ENCODE assay signal across 8 cellular contexts in genomic region chr21:34974162-34974981, GRCh38.
DNase-seq lines count a peak whose midpoint lies in the region; ATAC-seq, FAIRE-seq and TF ChIP-seq lines count a peak whose summit lies in the region.

No MANE protein-coding gene starts in this region.

- H3K27ac ChIP-seq in colonic mucosa (peak overlapping the region; percentile 8), WERI-Rb-1 (no peak overlapping the region), body of pancreas (no peak overlapping the region)

- no peaks in the 10 kb centered on the region for H3K9me3 ChIP-seq in colonic mucosa
- H3K9me3 ChIP-seq in WERI-Rb-1 (ENCODE audit: severe bottlenecking), result no peaks in the 10 kb centered on the region
- H3K9me3 ChIP-seq in body of pancreas, result no peaks in the 10 kb centered on the region

- intact Hi-C loops in colonic mucosa (cut with DNase I), result no loop called here
- intact Hi-C loops in body of pancreas (cut with DNase I), result no loop called here

- H3K36me3 ChIP-seq in colonic mucosa (no peaks in the 10 kb centered on the region), WERI-Rb-1 (no peaks in the 10 kb centered on the region), body of pancreas (replicated peaks in 1 of 2; ENCODE audit: insufficient read depth in 1 of 2, low read depth in 2 of 2) (no peaks in the 10 kb centered on the region)

- WGBS in body of pancreas, 2 donors, result 71 to 73% methylated on average over 11 of the region's 11 CpGs

- H3K27me3 ChIP-seq in colonic mucosa (no peaks in the 10 kb centered on the region), WERI-Rb-1 (ENCODE audit: insufficient read depth, low read depth, severe bottlenecking) (peaks cover 92% of the 10 kb centered on the region), body of pancreas (no peaks in the 10 kb centered on the region)

- TF ChIP-seq CTCF in colonic mucosa (IDR thresholded peaks at IDR 0.05) (no peak), WERI-Rb-1 (IDR thresholded peaks at IDR 0.05; ENCODE audit: low read depth, low read length) (no peak), body of pancreas (IDR thresholded peaks at IDR 0.05) (no peak)

- H3K4me1 ChIP-seq in colonic mucosa (no peaks in the 10 kb centered on the region), body of pancreas (no peaks in the 10 kb centered on the region)

- no peak overlapping the region for H3K4me3 ChIP-seq in colonic mucosa
- H3K4me3 ChIP-seq in WERI-Rb-1 (ENCODE audit: low read depth, low read length), result no peak overlapping the region
- H3K4me3 ChIP-seq in body of pancreas, result no peak overlapping the region

- peak; percentile 32 for DNase-seq in GM12891 (ENCODE audit: insufficient read length, low spot score)
- DNase-seq in NAMALWA (ENCODE audit: low spot score), result peak; percentile 66
- DNase-seq in colonic mucosa, result no peak
- no peak for DNase-seq in NCI-H1436 (lab: John Stamatoyannopoulos, UW)
- DNase-seq in HTR-8/SVneo (ENCODE audit: insufficient read length, low spot score), result no peak
- no peak for DNase-seq in WERI-Rb-1
- no peak for DNase-seq in body of pancreas

- H3K9ac ChIP-seq in colonic mucosa (ENCODE audit: low read depth in 2 of 2, low read length in 2 of 2), result no peak overlapping the region

- FAIRE-seq in GM12891 (lab: Jason Lieb, UNC) (peak; percentile 96), HTR-8/SVneo (lab: Jason Lieb, UNC) (no peak)

- ATAC-seq in GM21825 (IDR thresholded peaks at IDR 0.05; ENCODE audit: unreplicated experiment) (peak; percentile 86), body of pancreas (no peak)

- no peak for TF ChIP-seq POLR2A in GM12891 (IDR thresholded peaks at IDR 0.05; ENCODE audit: low read depth, low read length)
- no peak for TF ChIP-seq POLR2A in body of pancreas (IDR thresholded peaks at IDR 0.05)

TF ChIP-seq in GM12891, 5 proteins besides CTCF, POLR2A, EP300 and RAD21:
- no peak for TF ChIP-seq SPI1 (IDR thresholded peaks at IDR 0.05; ENCODE audit: low read depth, low read length)
- TF ChIP-seq POU2F2 (IDR thresholded peaks at IDR 0.05; ENCODE audit: low read depth, low read length), result peak; percentile 95
TF ChIP-seq in GM12891: peak in this region for 1.

Comparison
In these comparisons a context has a peak if more than half of its experiments do, and no peak if none do; other contexts are left out.
1. DNase-seq: peak in GM12891 (single experiment) and NAMALWA (single experiment); none in colonic mucosa (single experiment), NCI-H1436 (single experiment), HTR-8/SVneo (single experiment), WERI-Rb-1 (single experiment) and body of pancreas (0 of 4).